ENCODE assay signal across 10 cellular contexts in genomic region chr3:184300377-184300717, GRCh38. TPM values are rescaled to one million over a fixed set of nuclear protein-coding genes. Genes with fewer than 3 reads are reported as not detected.
DNase-seq lines count a peak whose midpoint lies in the region; TF ChIP-seq lines count a peak whose summit lies in the region.
"Had no signal": no experiment of that assay in that cellular context is flagged by ENCODE, and none has a peak within 500 bp of the region (broad histone marks: within the 10 kb centered on the region; RNA-seq: fewer than 3 reads in every experiment).

No MANE protein-coding gene starts in this region.

- no peak overlapping the region for H2AFZ ChIP-seq in neural progenitor cell (replicated peaks)

- peaks cover 31 to 47% of the 10 kb centered on the region in 2 donors for H3K36me3 ChIP-seq in duodenal mucosa (ENCODE audit: control insufficient read depth in 1 of 2, insufficient read depth in 2 of 2, low read length in 2 of 2)
- H3K36me3 ChIP-seq in neural progenitor cell: peaks cover 3% of the 10 kb centered on the region
- no peaks in the 10 kb centered on the region for H3K36me3 ChIP-seq in testis (ENCODE audit: low read depth, missing control alignments)

- peaks cover 17% of the 10 kb centered on the region for H3K4me1 Mint-ChIP-seq in neural progenitor cell

- H3K27me3 Mint-ChIP-seq in neural progenitor cell (ENCODE audit: insufficient read depth, low read depth): peaks cover 2% of the 10 kb centered on the region

- 63 to 75% methylated on average over 3 of the region's 3 CpGs for WGBS in testis, 2 donors

- H3K27me3 ChIP-seq in duodenal mucosa (ENCODE audit: control insufficient read depth in 1 of 2, insufficient read depth in 2 of 2, low read length in 2 of 2) (no peaks in the 10 kb centered on the region), neural progenitor cell (peaks cover 3% of the 10 kb centered on the region), testis (no peaks in the 10 kb centered on the region)

- H3K4me1 ChIP-seq in duodenal mucosa (ENCODE audit: control insufficient read depth in 1 of 2, insufficient read depth in 2 of 2, low read length in 2 of 2): peaks cover 12 to 13% of the 10 kb centered on the region in 2 donors
- peaks cover 8% of the 10 kb centered on the region for H3K4me1 ChIP-seq in neural progenitor cell
- H3K4me1 ChIP-seq in testis: peaks cover 10% of the 10 kb centered on the region

- no peak overlapping the region for H3K27ac ChIP-seq in duodenal mucosa (ENCODE audit: low read depth, low read length)
- no peak overlapping the region for H3K27ac ChIP-seq in neural progenitor cell
- no peak overlapping the region for H3K27ac ChIP-seq in testis

- peaks cover 21% of the 10 kb centered on the region for H3K36me3 Mint-ChIP-seq in neural progenitor cell

- H3K4me3 ChIP-seq in duodenal mucosa (ENCODE audit: low read depth in 1 of 2, low read length in 2 of 2) (peak overlapping the region; percentile 83 to 86), neural progenitor cell (peak overlapping the region; percentile 87), testis (no peak overlapping the region)

- H3F3A ChIP-seq in neural progenitor cell (ENCODE audit: low read depth): peaks cover 9% of the 10 kb centered on the region

- peak overlapping the region; percentile 88 for H3K4me2 ChIP-seq in neural progenitor cell

- intact Hi-C loops in testis (cut with DNase I; ENCODE audit: low total_unique reads): no loop called here

- H3K4me3 Mint-ChIP-seq in neural progenitor cell: peak overlapping the region; percentile 97

- DNase-seq in EL (peak; percentile 83), NCI-H226 (peak; percentile 70), neural progenitor cell (ENCODE audit: low spot score) (no peak), NCI-H446 treated with DMSO at 0.1 percent for 48 hours (lab: John Stamatoyannopoulos, UW) (no peak), testis (no peak), HK-2 (ENCODE audit: unreplicated experiment) (no peak), midbrain (lab: John Stamatoyannopoulos, UW) (no peak)
- DNase-seq: NCI-H2107; stimulated activated CD4-positive, alpha-beta T cell treated with anti-CD3 and anti-CD28 coated beads, Interleukin-15, amount 100 ng/mL, for 24 hours had no signal

- no peak overlapping the region for H3K27ac Mint-ChIP-seq in neural progenitor cell

- H3K9me3 Mint-ChIP-seq in neural progenitor cell: no peaks in the 10 kb centered on the region

- peaks cover 20% of the 10 kb centered on the region for H4K20me1 ChIP-seq in neural progenitor cell (ENCODE audit: low read depth)

- TF ChIP-seq CTCF in neural progenitor cell (IDR thresholded peaks at IDR 0.05) (no peak), testis (IDR thresholded peaks at IDR 0.05) (no peak)

- H3K9me3 ChIP-seq in duodenal mucosa (ENCODE audit: control insufficient read depth in 1 of 2, low read length in 2 of 2): no peaks in the 10 kb centered on the region
- no peaks in the 10 kb centered on the region for H3K9me3 ChIP-seq in neural progenitor cell (ENCODE audit: low read depth)
- H3K9me3 ChIP-seq in testis: no peaks in the 10 kb centered on the region

- H3K9ac ChIP-seq in duodenal mucosa (ENCODE audit: low read depth in 1 of 2, low read length in 2 of 2): peak overlapping the region in 1 of 2 donors; percentile 75
- peak overlapping the region; percentile 92 for H3K9ac ChIP-seq in neural progenitor cell

- TF ChIP-seq POLR2A in testis (IDR thresholded peaks at IDR 0.05): no peak

- H3K79me2 ChIP-seq in neural progenitor cell (ENCODE audit: low read depth): peaks cover 32% of the 10 kb centered on the region

RNA-seq across cellular contexts. Expression of gene PSMD2, which starts 1.3 kb away (rescaled TPM):
- total RNA-seq in neural progenitor cell (ENCODE audit: low replicate concordance) (234 and 476 TPM in 2 replicates), testis (100 to 1,000 TPM; 289 to 339 TPM)
- polyA plus RNA-seq in testis (ENCODE audit: insufficient read depth, low read depth, low replicate concordance): 379 TPM

RNA-seq across cellular contexts. Expression of gene EIF4G1, which starts 14.1 kb away (rescaled TPM):
- 137 and 207 TPM in 2 replicates for total RNA-seq in neural progenitor cell (ENCODE audit: low replicate concordance)
- 100 to 1,000 TPM; 295 TPM for total RNA-seq in testis
- 255 TPM for polyA plus RNA-seq in testis (ENCODE audit: insufficient read depth, low read depth, low replicate concordance)

RNA-seq across cellular contexts. Expression of gene ECE2, which starts 24.5 kb away (rescaled TPM):
- 0.15 TPM in 1 of 2 replicates, not detected in the other for total RNA-seq in neural progenitor cell (ENCODE audit: low replicate concordance)
- 1 to 10 TPM; 1.4 TPM for total RNA-seq in testis
- polyA plus RNA-seq in testis (ENCODE audit: insufficient read depth, low read depth, low replicate concordance): 1.1 TPM

RNA-seq across cellular contexts. Expression of gene FAM131A, which starts 37.1 kb away (rescaled TPM):
- total RNA-seq in neural progenitor cell (ENCODE audit: low replicate concordance): 17.2 and 37.7 TPM in 2 replicates
- total RNA-seq in testis: 10 to 100 TPM; 75.9 to 77.2 TPM
- polyA plus RNA-seq in testis (ENCODE audit: insufficient read depth, low read depth, low replicate concordance): 28.1 TPM

RNA-seq across cellular contexts. Expression of gene CAMK2N2, which starts 39.0 kb away (rescaled TPM):
- total RNA-seq in neural progenitor cell (ENCODE audit: low replicate concordance): 0.71 TPM in 1 of 2 replicates, not detected in the other
- under 1 TPM in 1 of 2 donors, not detected in 1; 0.24 TPM for total RNA-seq in testis
- 0.40 TPM for polyA plus RNA-seq in testis (ENCODE audit: insufficient read depth, low read depth, low replicate concordance)

Comparison
In these comparisons a context has a peak if more than half of its experiments do, and no peak if none do; other contexts are left out.
1. DNase-seq: peak in EL (single experiment) and NCI-H226 (single experiment); none in neural progenitor cell (single experiment), NCI-H446 treated with DMSO at 0.1 percent for 48 hours (single experiment), testis (single experiment), HK-2 (single experiment) and midbrain (single experiment).
2. H3K4me3 ChIP-seq: peak in duodenal mucosa (2 of 2) and neural progenitor cell (single experiment); none in testis (0 of 2).